In the genomic region with DNA sequence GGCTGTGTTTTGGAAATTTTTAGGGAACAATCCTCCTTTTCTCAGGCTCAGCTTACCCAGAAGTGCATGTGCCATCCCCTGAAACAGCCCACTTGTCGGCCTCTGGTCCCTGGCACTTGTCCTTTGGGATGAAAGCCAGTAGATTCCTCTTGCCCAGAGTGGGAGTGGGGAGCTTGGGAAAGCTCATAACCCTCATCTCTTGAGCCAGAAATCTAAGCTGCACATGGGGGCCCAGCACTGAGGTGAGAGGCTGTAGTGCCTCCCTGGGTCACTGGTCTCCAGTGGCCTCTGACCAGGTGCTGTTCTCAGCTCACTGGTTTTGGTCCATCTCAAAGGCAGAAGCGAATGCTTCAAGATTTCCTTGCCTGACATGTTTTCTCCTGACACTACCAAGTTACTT, we compare ENCODE assay signal across 14 cellular contexts. TPM values are rescaled to one million over a fixed set of nuclear protein-coding genes. Genes with fewer than 3 reads are reported as not detected.
DNase-seq lines count a peak whose midpoint lies in the region; ATAC-seq and TF ChIP-seq lines count a peak whose summit lies in the region.
"Had no signal": no experiment of that assay in that cellular context is flagged by ENCODE, and none has a peak within 500 bp of the region (broad histone marks: within the 10 kb centered on the region; RNA-seq: fewer than 3 reads in every experiment).

No MANE protein-coding gene starts in this region.

- no peak overlapping the region for H3K4me3 ChIP-seq in smooth muscle cell
- no peak overlapping the region for H3K4me3 ChIP-seq in PC-3 (ENCODE audit: low read length)
- H3K4me3 ChIP-seq: A549, heart right ventricle had no signal

- no peak for ATAC-seq in activated CD8-positive, alpha-beta T cell treated with anti-CD3 and anti-CD28 coated beads, Interleukin-2, amount 10 ng/mL, durations not matched to agents 7 days and 5 days
- no peak for ATAC-seq in PC-3
- ATAC-seq: A549, heart right ventricle had no signal

- H3K9ac ChIP-seq in smooth muscle cell (ENCODE audit: low read depth) (no peak overlapping the region), PC-3 (ENCODE audit: low read length) (no peak overlapping the region)

- H3K4me1 ChIP-seq in smooth muscle cell (ENCODE audit: low read depth) (peaks cover 27% of the 10 kb centered on the region), PC-3 (ENCODE audit: insufficient read depth, low read length) (peaks cover 11% of the 10 kb centered on the region)

- TF ChIP-seq CTCF in glutamatergic neuron (IDR thresholded peaks at IDR 0.05; ENCODE audit: partially characterized antibody, unreplicated experiment) (no peak), smooth muscle cell (IDR thresholded peaks at IDR 0.05; ENCODE audit: borderline replicate concordance, insufficient read depth, poor library complexity, severe bottlenecking) (no peak), PC-3 (conservative IDR thresholded peaks at IDR 0.05; ENCODE audit: low read depth, low read length) (no peak)

- H3K27ac ChIP-seq in smooth muscle cell (ENCODE audit: low read depth) (peak overlapping the region; percentile 78), PC-3 (ENCODE audit: low read length) (no peak overlapping the region)
- H3K27ac ChIP-seq: heart right ventricle had no signal

- DNase-seq in activated CD4-positive, alpha-beta T cell treated with anti-CD3 and anti-CD28 coated beads, Interleukin-2, amount 10 ng/mL, durations not matched to agents 7 days and 5 days = no peak
- no peak for DNase-seq in activated CD4-positive, alpha-beta T cell treated with anti-CD3 and anti-CD28 coated beads, Interleukin-2, amount 50 U/mL, for 4 hours
- DNase-seq in activated CD8-positive, alpha-beta T cell treated with anti-CD3 and anti-CD28 coated beads, Interleukin-2, amount 10 ng/mL, durations not matched to agents 7 days and 5 days = no peak
- DNase-seq in glutamatergic neuron (no peak), smooth muscle cell (lab: John Stamatoyannopoulos, UW; ENCODE audit: unreplicated experiment) (no peak), NOMO-1 treated with DMSO at 0.1 percent for 48 hours (lab: John Stamatoyannopoulos, UW; ENCODE audit: unreplicated experiment) (no peak), globus pallidus (ENCODE audit: low spot score) (no peak), PC-3 (no peak)
- DNase-seq: activated naive CD4-positive, alpha-beta T cell; heart right ventricle; NCI-H2029; NCI-H748 treated with DMSO at 0.1 percent for 48 hours had no signal

- H3F3A ChIP-seq in smooth muscle cell (ENCODE audit: low read depth) = peaks cover 21% of the 10 kb centered on the region
- no peaks in the 10 kb centered on the region for H3F3A ChIP-seq in PC-3 (ENCODE audit: low read length, unreplicated experiment)

- H2AFZ ChIP-seq in smooth muscle cell (ENCODE audit: low read depth) = no peak overlapping the region
- H2AFZ ChIP-seq in PC-3 (ENCODE audit: low read length) = no peak overlapping the region

- no peaks in the 10 kb centered on the region for H3K9me3 Mint-ChIP-seq in activated CD4-positive, alpha-beta T cell treated with anti-CD3 and anti-CD28 coated beads, Interleukin-2, amount 10 ng/mL, durations not matched to agents 7 days and 5 days
- H3K9me3 Mint-ChIP-seq in activated CD8-positive, alpha-beta T cell treated with anti-CD3 and anti-CD28 coated beads, Interleukin-2, amount 10 ng/mL, durations not matched to agents 7 days and 5 days (ENCODE audit: insufficient read depth) = no peaks in the 10 kb centered on the region
- H3K9me3 Mint-ChIP-seq in glutamatergic neuron (ENCODE audit: unreplicated experiment) = peaks cover 16% of the 10 kb centered on the region
- H3K9me3 Mint-ChIP-seq: activated CD4-positive, alpha-beta memory T cell treated with anti-CD3 and anti-CD28 coated beads, Interleukin-2, amount 10 ng/mL, durations not matched to agents 7 days and 5 days had no signal

- peaks cover 13% of the 10 kb centered on the region for H3K36me3 Mint-ChIP-seq in activated CD4-positive, alpha-beta T cell treated with anti-CD3 and anti-CD28 coated beads, Interleukin-2, amount 10 ng/mL, durations not matched to agents 7 days and 5 days (ENCODE audit: low read depth)
- H3K36me3 Mint-ChIP-seq in activated CD8-positive, alpha-beta T cell treated with anti-CD3 and anti-CD28 coated beads, Interleukin-2, amount 10 ng/mL, durations not matched to agents 7 days and 5 days (ENCODE audit: low read depth) = peaks cover 22% of the 10 kb centered on the region
- H3K36me3 Mint-ChIP-seq in glutamatergic neuron (ENCODE audit: unreplicated experiment) = no peaks in the 10 kb centered on the region

- no peaks in the 10 kb centered on the region for H3K9me3 ChIP-seq in smooth muscle cell (replicated peaks; ENCODE audit: low read depth)
- H3K9me3 ChIP-seq in PC-3 (ENCODE audit: low read length) = no peaks in the 10 kb centered on the region
- H3K9me3 ChIP-seq: A549, heart right ventricle had no signal

- BruUV-seq in PC-3 (replicated peaks; lab: Mats Ljungman, UMichigan) = no TSS peak

- 79% methylated on average over 2 of the region's 2 CpGs for WGBS in smooth muscle cell (ENCODE audit: low lambda C conversion rate)

- CTCF ChIA-PET in activated CD4-positive, alpha-beta T cell treated with anti-CD3 and anti-CD28 coated beads, Interleukin-2, amount 10 ng/mL, durations not matched to agents 7 days and 5 days (lab: Charles Lee) = interaction anchor here (0.5 to 3.6 kb wide), 7 partner anchors 11 to 160 kb away, joined by 3 to 15 read pairs (median 3); no protein-coding TSS in a partner anchor
- CTCF ChIA-PET in activated CD8-positive, alpha-beta T cell treated with anti-CD3 and anti-CD28 coated beads, Interleukin-2, amount 10 ng/mL, durations not matched to agents 7 days and 5 days (lab: Charles Lee) = interaction anchor here (1.0 to 5.5 kb wide), 5 partner anchors 12 to 134 kb away, joined by 3 to 35 read pairs (median 3); no protein-coding TSS in a partner anchor
- CTCF ChIA-PET in PC-3 (lab: Charles Lee) = no interaction called here

- no peak overlapping the region for H3K4me3 Mint-ChIP-seq in activated CD4-positive, alpha-beta T cell treated with anti-CD3 and anti-CD28 coated beads, Interleukin-2, amount 10 ng/mL, durations not matched to agents 7 days and 5 days
- H3K4me3 Mint-ChIP-seq in activated CD8-positive, alpha-beta T cell treated with anti-CD3 and anti-CD28 coated beads, Interleukin-2, amount 10 ng/mL, durations not matched to agents 7 days and 5 days = no peak overlapping the region
- no peak overlapping the region for H3K4me3 Mint-ChIP-seq in glutamatergic neuron (ENCODE audit: unreplicated experiment)
- H3K4me3 Mint-ChIP-seq: activated CD4-positive, alpha-beta memory T cell treated with anti-CD3 and anti-CD28 coated beads, Interleukin-2, amount 10 ng/mL, durations not matched to agents 7 days and 5 days had no signal

- H3K4me2 ChIP-seq in smooth muscle cell = no peak overlapping the region
- H3K4me2 ChIP-seq in PC-3 (ENCODE audit: low read length) = no peak overlapping the region
- H3K4me2 ChIP-seq: A549 had no signal

- peaks cover 23% of the 10 kb centered on the region for H4K20me1 ChIP-seq in smooth muscle cell (ENCODE audit: low read depth)
- H4K20me1 ChIP-seq in PC-3 (ENCODE audit: low read length) = no peaks in the 10 kb centered on the region

- H3K79me2 ChIP-seq in smooth muscle cell (ENCODE audit: low read depth) (no peaks in the 10 kb centered on the region), PC-3 (ENCODE audit: low read length) (no peaks in the 10 kb centered on the region)

- intact Hi-C loops in PC-3 (cut with micrococcal nuclease) = no loop called here

- peak overlapping the region; percentile 71 for H3K27ac Mint-ChIP-seq in activated CD4-positive, alpha-beta T cell treated with anti-CD3 and anti-CD28 coated beads, Interleukin-2, amount 10 ng/mL, durations not matched to agents 7 days and 5 days
- H3K27ac Mint-ChIP-seq in activated CD8-positive, alpha-beta T cell treated with anti-CD3 and anti-CD28 coated beads, Interleukin-2, amount 10 ng/mL, durations not matched to agents 7 days and 5 days = peak overlapping the region; percentile 81
- peak overlapping the region; percentile 19 for H3K27ac Mint-ChIP-seq in glutamatergic neuron (ENCODE audit: unreplicated experiment)

- H3K9me2 ChIP-seq in PC-3 (replicated peaks; ENCODE audit: low read length) = no peaks in the 10 kb centered on the region

- H3K27me3 ChIP-seq in smooth muscle cell (ENCODE audit: low read depth) (no peaks in the 10 kb centered on the region), PC-3 (ENCODE audit: low read length) (no peaks in the 10 kb centered on the region)
- H3K27me3 ChIP-seq: heart right ventricle had no signal

- H3K4me1 Mint-ChIP-seq in activated CD4-positive, alpha-beta T cell treated with anti-CD3 and anti-CD28 coated beads, Interleukin-2, amount 10 ng/mL, durations not matched to agents 7 days and 5 days = peaks cover 38% of the 10 kb centered on the region
- peaks cover 34% of the 10 kb centered on the region for H3K4me1 Mint-ChIP-seq in activated CD8-positive, alpha-beta T cell treated with anti-CD3 and anti-CD28 coated beads, Interleukin-2, amount 10 ng/mL, durations not matched to agents 7 days and 5 days (ENCODE audit: low read depth)
- H3K4me1 Mint-ChIP-seq in glutamatergic neuron (ENCODE audit: low read depth, unreplicated experiment) = peaks cover 44% of the 10 kb centered on the region

- no peaks in the 10 kb centered on the region for H3K27me3 Mint-ChIP-seq in activated CD4-positive, alpha-beta T cell treated with anti-CD3 and anti-CD28 coated beads, Interleukin-2, amount 10 ng/mL, durations not matched to agents 7 days and 5 days
- no peaks in the 10 kb centered on the region for H3K27me3 Mint-ChIP-seq in activated CD8-positive, alpha-beta T cell treated with anti-CD3 and anti-CD28 coated beads, Interleukin-2, amount 10 ng/mL, durations not matched to agents 7 days and 5 days (ENCODE audit: low read depth)
- peaks cover 4% of the 10 kb centered on the region for H3K27me3 Mint-ChIP-seq in glutamatergic neuron (ENCODE audit: unreplicated experiment)
- H3K27me3 Mint-ChIP-seq: activated CD4-positive, alpha-beta memory T cell treated with anti-CD3 and anti-CD28 coated beads, Interleukin-2, amount 10 ng/mL, durations not matched to agents 7 days and 5 days had no signal

- H3K36me3 ChIP-seq in smooth muscle cell (ENCODE audit: low read depth) = no peaks in the 10 kb centered on the region
- H3K36me3 ChIP-seq in PC-3 (ENCODE audit: low read depth, low read length) = peaks cover 5% of the 10 kb centered on the region; the same call in 1 of the 2 replicates

- POLR2A ChIA-PET in activated CD4-positive, alpha-beta T cell treated with anti-CD3 and anti-CD28 coated beads, Interleukin-2, amount 10 ng/mL, durations not matched to agents 7 days and 5 days (lab: Charles Lee) = no interaction called here
- POLR2A ChIA-PET in activated CD8-positive, alpha-beta T cell treated with anti-CD3 and anti-CD28 coated beads, Interleukin-2, amount 10 ng/mL, durations not matched to agents 7 days and 5 days (lab: Charles Lee) = interaction anchor here (0.9 to 2.0 kb wide), 2 partner anchors 11 to 60 kb away, joined by 4 to 6 read pairs; no protein-coding TSS in a partner anchor
- POLR2A ChIA-PET in PC-3 (lab: Charles Lee; ENCODE audit: unreplicated experiment) = no interaction called here

RNA-seq across cellular contexts. Expression of a gene that starts 38.6 kb away (rescaled TPM):
- 1 to 10 TPM; 4.2 to 4.6 TPM for total RNA-seq in activated CD4-positive, alpha-beta T cell treated with anti-CD3 and anti-CD28 coated beads, Interleukin-2, amount 10 ng/mL, durations not matched to agents 7 days and 5 days
- total RNA-seq in activated CD8-positive, alpha-beta T cell treated with anti-CD3 and anti-CD28 coated beads, Interleukin-2, amount 10 ng/mL, durations not matched to agents 7 days and 5 days = 10 to 100 TPM; 14.3 to 16.2 TPM
- total RNA-seq in glutamatergic neuron (ENCODE audit: unreplicated experiment) (749 TPM), smooth muscle cell (307 and 324 TPM in 2 replicates), PC-3 (2014; rRNA removed) (318 and 403 TPM in 2 replicates)
- polyA plus RNA-seq in smooth muscle cell = 312 and 336 TPM in 2 replicates

Comparison
In these comparisons a context has a peak if more than half of its experiments do, and no peak if none do; other contexts are left out.
1. H3K27ac Mint-ChIP-seq: peak in every context shown above with its lines; median percentile 81 in activated CD8-positive, alpha-beta T cell treated with anti-CD3 and anti-CD28 coated beads, Interleukin-2, amount 10 ng/mL, durations not matched to agents 7 days and 5 days; 71 in activated CD4-positive, alpha-beta T cell treated with anti-CD3 and anti-CD28 coated beads, Interleukin-2, amount 10 ng/mL, durations not matched to agents 7 days and 5 days; 19 in glutamatergic neuron.
2. RNA of a gene that starts 38.6 kb away (total RNA-seq): 749 TPM in glutamatergic neuron (single experiment), 307 to 324 TPM in smooth muscle cell and 318 to 403 TPM in PC-3; 14.3 to 16.2 TPM in activated CD8-positive, alpha-beta T cell treated with anti-CD3 and anti-CD28 coated beads, Interleukin-2, amount 10 ng/mL, durations not matched to agents 7 days and 5 days and 4.2 to 4.6 TPM in activated CD4-positive, alpha-beta T cell treated with anti-CD3 and anti-CD28 coated beads, Interleukin-2, amount 10 ng/mL, durations not matched to agents 7 days and 5 days; every median in the first group is over 10 times any median in the second.